ENCODE assay signal across 19 cellular contexts in genomic region chr7:132029369-132030160, GRCh38.
DNase-seq lines count a peak whose midpoint lies in the region; ATAC-seq, FAIRE-seq and TF ChIP-seq lines count a peak whose summit lies in the region.
"Had no signal": no experiment of that assay in that cellular context is flagged by ENCODE, and none has a peak within 500 bp of the region (broad histone marks: within the 10 kb centered on the region; RNA-seq: fewer than 3 reads in every experiment).

No MANE protein-coding gene starts in this region.

- ATAC-seq in heart left ventricle (peak in 3 of 4 donors; percentile 32 to 50 (median 39)), pancreas (peak; percentile 17 to 65 (median 52)), left lobe of liver (no peak), HG03039 (IDR thresholded peaks at IDR 0.05; ENCODE audit: unreplicated experiment) (no peak)

- H3K79me2 ChIP-seq in SK-N-SH (ENCODE audit: insufficient read depth): peaks cover 7% of the 10 kb centered on the region; the same call in 1 of the 2 replicates

- CTCF ChIA-PET in SK-N-SH (lab: Yijun Ruan, JAX): interaction anchor here (0.6 to 2.0 kb wide), 4 partner anchors 12 to 341 kb away, joined by 3 to 5 read pairs (median 4); no protein-coding TSS in a partner anchor
- CTCF ChIA-PET in activated naive CD4-positive, alpha-beta T cell treated with anti-CD3 and anti-CD28 coated beads, Interleukin-2, amount 10 ng/mL, durations not matched to agents 7 days and 5 days (lab: Charles Lee): no interaction called here

- no peaks in the 10 kb centered on the region for H3K9me3 ChIP-seq in SK-N-SH
- H3K9me3 ChIP-seq in heart left ventricle: no peaks in the 10 kb centered on the region
- no peaks in the 10 kb centered on the region for H3K9me3 ChIP-seq in pancreas
- H3K9me3 ChIP-seq: Caco-2 had no signal

- intact Hi-C loops in heart left ventricle (cut with DNase I) (loop anchor here in 1 of 10 donors (10.0 kb wide), 1 partner anchor 215 kb away; no protein-coding TSS in a partner anchor), pancreas (cut with DNase I) (no loop called here)

- H3K4me3 Mint-ChIP-seq in activated naive CD4-positive, alpha-beta T cell treated with anti-CD3 and anti-CD28 coated beads, Interleukin-2, amount 10 ng/mL, durations not matched to agents 7 days and 5 days: no peak overlapping the region

- no peak for TF ChIP-seq RAD21 in SK-N-SH (IDR thresholded peaks at IDR 0.05; ENCODE audit: low read length)

- TF ChIP-seq CTCF in SK-N-SH (IDR thresholded peaks at IDR 0.05) (no peak), heart left ventricle (IDR thresholded peaks at IDR 0.05) (no peak), pancreas (IDR thresholded peaks at IDR 0.05) (no peak)

- H3K27ac ChIP-seq in SK-N-SH (ENCODE audit: low read depth in 2 of 2, low read length in 1 of 2) (peak overlapping the region in 1 of 2 experiments; percentile 42; a peak in 3 of 4 replicates), heart left ventricle (peak overlapping the region in 7 of 12 donors; percentile 6 to 75 (median 37)), pancreas (no peak overlapping the region)
- H3K27ac ChIP-seq: KMS-11, WERI-Rb-1 had no signal

- no peak overlapping the region for H3K4me3 ChIP-seq in SK-N-SH (ENCODE audit: low read depth in 2 of 2, low read length in 1 of 2)
- H3K4me3 ChIP-seq in heart left ventricle: no peak overlapping the region
- no peak overlapping the region for H3K4me3 ChIP-seq in pancreas

- no peak overlapping the region for H3K9ac ChIP-seq in SK-N-SH
- H3K9ac ChIP-seq: KMS-11 had no signal

- no peaks in the 10 kb centered on the region for H3K36me3 ChIP-seq in SK-N-SH (replicated peaks in 1 of 2; ENCODE audit: control insufficient read depth in 1 of 2, insufficient read depth in 2 of 2, low read length in 1 of 2)
- no peaks in the 10 kb centered on the region for H3K36me3 ChIP-seq in heart left ventricle
- no peaks in the 10 kb centered on the region for H3K36me3 ChIP-seq in pancreas
- H3K36me3 ChIP-seq: WERI-Rb-1 had no signal

- POLR2A ChIA-PET in SK-N-SH (lab: Yijun Ruan, JAX): interaction anchor here (0.6 kb wide), 1 partner anchor 61 kb away, joined by 3 read pairs; no protein-coding TSS in a partner anchor

- peaks cover 15% of the 10 kb centered on the region for H3F3A ChIP-seq in SK-N-SH (replicated peaks; ENCODE audit: insufficient read depth)

- H3K9me3 Mint-ChIP-seq in activated naive CD4-positive, alpha-beta T cell treated with anti-CD3 and anti-CD28 coated beads, Interleukin-2, amount 10 ng/mL, durations not matched to agents 7 days and 5 days: no peaks in the 10 kb centered on the region

- no peak overlapping the region for H2AFZ ChIP-seq in SK-N-SH (ENCODE audit: low read depth)

- peak overlapping the region; percentile 30; the same call in 1 of the 2 replicates for H3K4me2 ChIP-seq in SK-N-SH
- H3K4me2 ChIP-seq: KMS-11 had no signal

- H3K27me3 Mint-ChIP-seq in activated naive CD4-positive, alpha-beta T cell treated with anti-CD3 and anti-CD28 coated beads, Interleukin-2, amount 10 ng/mL, durations not matched to agents 7 days and 5 days: no peaks in the 10 kb centered on the region

- H3K9me2 ChIP-seq in SK-N-SH: no peaks in the 10 kb centered on the region

- no peak overlapping the region for H3K27ac Mint-ChIP-seq in activated naive CD4-positive, alpha-beta T cell treated with anti-CD3 and anti-CD28 coated beads, Interleukin-2, amount 10 ng/mL, durations not matched to agents 7 days and 5 days

- FAIRE-seq in pancreas (lab: Jason Lieb, UNC): no peak

- peaks cover 12% of the 10 kb centered on the region in 2 experiments; a peak in 3 of 4 replicates for H3K4me1 ChIP-seq in SK-N-SH (ENCODE audit: control insufficient read depth in 1 of 2, insufficient read depth in 2 of 2, low read depth in 1 of 2, low read length in 1 of 2)
- H3K4me1 ChIP-seq in heart left ventricle: peaks cover 0 to 19% (median 0%) of the 10 kb centered on the region in 12 donors
- peaks cover 0 to 17% (median 10%) of the 10 kb centered on the region in 3 donors for H3K4me1 ChIP-seq in pancreas

- TF ChIP-seq EP300 in SK-N-SH (IDR thresholded peaks at IDR 0.05; ENCODE audit: borderline replicate concordance in 1 of 2, low read depth in 1 of 2, low read length in 1 of 2): no peak

- 61% methylated on average over 7 of the region's 7 CpGs for WGBS in SK-N-SH (ENCODE audit: low lambda C conversion rate)
- WGBS in heart left ventricle, 4 donors: 38 to 45% (median 43%) methylated on average over 7 of the region's 7 CpGs
- 28 to 29% methylated on average over 7 of the region's 7 CpGs for WGBS in pancreas, 2 donors

- H4K20me1 ChIP-seq in SK-N-SH (ENCODE audit: insufficient read depth): peaks cover 9% of the 10 kb centered on the region; the same call in 1 of the 2 replicates

- no peak for TF ChIP-seq POLR2A in heart left ventricle (IDR thresholded peaks at IDR 0.05)

- no peaks in the 10 kb centered on the region for H3K4me1 Mint-ChIP-seq in activated naive CD4-positive, alpha-beta T cell treated with anti-CD3 and anti-CD28 coated beads, Interleukin-2, amount 10 ng/mL, durations not matched to agents 7 days and 5 days

- DNase-seq in M059J (ENCODE audit: low read depth) (peak; percentile 64), SK-N-SH (no peak), heart left ventricle (no peak), pancreas (no peak), left lobe of liver (ENCODE audit: low spot score) (no peak), OCI-M1 (lab: John Stamatoyannopoulos, UW) (no peak)
- DNase-seq in activated naive CD4-positive, alpha-beta T cell treated with anti-CD3 and anti-CD28 coated beads, Interleukin-2, amount 10 ng/mL, durations not matched to agents 7 days and 5 days: no peak
- DNase-seq: activated CD4-positive, alpha-beta T cell treated with anti-CD3 and anti-CD28 coated beads, Interleukin-2, amount 50 U/mL, for 48 hours; activated naive CD4-positive, alpha-beta T cell treated with Interleukin-2 at 50 U/mL for 16 hours; activated T-cell treated with anti-CD3 and anti-CD28 coated beads for 4 hours; Caco-2; cortex of kidney; foreskin fibroblast; NCI-H1417 treated with DMSO at 0.1 percent for 48 hours; NK-92 treated with Interleukin-12 subunit alpha and Interleukin-12 subunit beta, amount 100 ng/mL, for 24 hours; stimulated activated CD4-positive, alpha-beta T cell treated with anti-CD3 and anti-CD28 coated beads, Interleukin-4, amount 100 ng/mL, for 1 hour; WERI-Rb-1 had no signal

- no peaks in the 10 kb centered on the region for H3K36me3 Mint-ChIP-seq in activated naive CD4-positive, alpha-beta T cell treated with anti-CD3 and anti-CD28 coated beads, Interleukin-2, amount 10 ng/mL, durations not matched to agents 7 days and 5 days

- H3K27me3 ChIP-seq in SK-N-SH (ENCODE audit: insufficient read depth) (no peaks in the 10 kb centered on the region), heart left ventricle (no peaks in the 10 kb centered on the region), pancreas (no peaks in the 10 kb centered on the region)

TF ChIP-seq in SK-N-SH, 30 proteins besides CTCF, POLR2A, EP300 and RAD21:
- TF ChIP-seq IRF3 (IDR thresholded peaks at IDR 0.05; ENCODE audit: low read depth, low read length) (no peak), FOSL2 (IDR thresholded peaks at IDR 0.05; ENCODE audit: borderline replicate concordance, low read depth) (peak; percentile 31; the same call in 1 of the 2 replicates), SMC3 (IDR thresholded peaks at IDR 0.05; ENCODE audit: low read depth, low read length) (no peak)
- TF ChIP-seq, protein P1, sequence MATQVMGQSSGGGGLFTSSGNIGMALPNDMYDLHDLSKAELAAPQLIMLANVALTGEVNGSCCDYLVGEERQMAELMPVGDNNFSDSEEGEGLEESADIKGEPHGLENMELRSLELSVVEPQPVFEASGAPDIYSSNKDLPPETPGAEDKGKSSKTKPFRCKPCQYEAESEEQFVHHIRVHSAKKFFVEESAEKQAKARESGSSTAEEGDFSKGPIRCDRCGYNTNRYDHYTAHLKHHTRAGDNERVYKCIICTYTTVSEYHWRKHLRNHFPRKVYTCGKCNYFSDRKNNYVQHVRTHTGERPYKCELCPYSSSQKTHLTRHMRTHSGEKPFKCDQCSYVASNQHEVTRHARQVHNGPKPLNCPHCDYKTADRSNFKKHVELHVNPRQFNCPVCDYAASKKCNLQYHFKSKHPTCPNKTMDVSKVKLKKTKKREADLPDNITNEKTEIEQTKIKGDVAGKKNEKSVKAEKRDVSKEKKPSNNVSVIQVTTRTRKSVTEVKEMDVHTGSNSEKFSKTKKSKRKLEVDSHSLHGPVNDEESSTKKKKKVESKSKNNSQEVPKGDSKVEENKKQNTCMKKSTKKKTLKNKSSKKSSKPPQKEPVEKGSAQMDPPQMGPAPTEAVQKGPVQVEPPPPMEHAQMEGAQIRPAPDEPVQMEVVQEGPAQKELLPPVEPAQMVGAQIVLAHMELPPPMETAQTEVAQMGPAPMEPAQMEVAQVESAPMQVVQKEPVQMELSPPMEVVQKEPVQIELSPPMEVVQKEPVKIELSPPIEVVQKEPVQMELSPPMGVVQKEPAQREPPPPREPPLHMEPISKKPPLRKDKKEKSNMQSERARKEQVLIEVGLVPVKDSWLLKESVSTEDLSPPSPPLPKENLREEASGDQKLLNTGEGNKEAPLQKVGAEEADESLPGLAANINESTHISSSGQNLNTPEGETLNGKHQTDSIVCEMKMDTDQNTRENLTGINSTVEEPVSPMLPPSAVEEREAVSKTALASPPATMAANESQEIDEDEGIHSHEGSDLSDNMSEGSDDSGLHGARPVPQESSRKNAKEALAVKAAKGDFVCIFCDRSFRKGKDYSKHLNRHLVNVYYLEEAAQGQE (IDR thresholded peaks at IDR 0.05; ENCODE audit: low read depth, low read length): no peak

Comparison
In these comparisons a context has a peak if more than half of its experiments do, and no peak if none do; other contexts are left out.
1. H3K27ac ChIP-seq: peak in heart left ventricle (7 of 12); none in pancreas (0 of 4).
2. ATAC-seq: peak in heart left ventricle (3 of 4) and pancreas (4 of 4); none in left lobe of liver (single experiment) and HG03039 (single experiment).